Comparison of ENCODE assay signal across 12 cellular contexts in the genomic region with DNA sequence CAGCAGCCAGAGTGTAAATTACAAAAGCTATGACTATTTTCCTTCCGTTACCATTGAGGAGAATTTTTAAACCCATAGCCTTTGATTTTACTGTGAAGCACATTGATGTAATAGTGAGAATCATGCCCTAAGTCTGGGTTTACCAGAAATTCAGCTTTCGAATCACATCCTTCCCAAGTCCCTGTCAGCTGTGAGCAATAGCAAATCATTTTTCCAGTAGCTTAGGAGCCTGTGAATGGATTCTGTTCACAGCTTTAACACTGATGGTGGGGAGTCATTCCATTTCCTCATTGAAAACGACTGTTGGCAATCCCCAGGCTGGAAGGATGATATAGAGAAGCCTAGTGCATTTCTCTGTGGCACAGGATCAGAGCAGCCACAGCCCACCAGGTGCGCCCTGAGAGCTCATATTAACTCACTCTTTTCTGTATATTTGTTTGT.
DNase-seq lines count a peak whose midpoint lies in the region; ATAC-seq and TF ChIP-seq lines count a peak whose summit lies in the region.
"Had no signal": no experiment of that assay in that cellular context is flagged by ENCODE, and none has a peak within 500 bp of the region (broad histone marks: within the 10 kb centered on the region; RNA-seq: fewer than 3 reads in every experiment).

No MANE protein-coding gene starts in this region.

- H3K27ac Mint-ChIP-seq in activated CD4-positive, alpha-beta memory T cell treated with anti-CD3 and anti-CD28 coated beads, Interleukin-2, amount 10 ng/mL, durations not matched to agents 7 days and 5 days: peak overlapping the region; percentile 44
- no peak overlapping the region for H3K27ac Mint-ChIP-seq in CD8-positive, alpha-beta T cell

- ATAC-seq in HG02759 (IDR thresholded peaks at IDR 0.05; ENCODE audit: unreplicated experiment) (peak; percentile 41), GM21528 (IDR thresholded peaks at IDR 0.05; ENCODE audit: low FRiP score, unreplicated experiment) (no peak)
- no peak for ATAC-seq in CD8-positive, alpha-beta T cell

- peaks cover 48% of the 10 kb centered on the region for H3K4me1 Mint-ChIP-seq in activated CD4-positive, alpha-beta memory T cell treated with anti-CD3 and anti-CD28 coated beads, Interleukin-2, amount 10 ng/mL, durations not matched to agents 7 days and 5 days
- H3K4me1 Mint-ChIP-seq in CD8-positive, alpha-beta T cell (ENCODE audit: low read depth): peaks cover 4% of the 10 kb centered on the region

- DNase-seq in activated CD4-positive, alpha-beta T cell treated with anti-CD3 and anti-CD28 coated beads for 48 hours: peak; percentile 62
- DNase-seq in activated CD4-positive, alpha-beta T cell treated with anti-CD3 and anti-CD28 coated beads, Interleukin-2, amount 50 U/mL, for 4 hours: no peak
- peak; percentile 22 for DNase-seq in activated CD4-positive, alpha-beta memory T cell treated with anti-CD3 and anti-CD28 coated beads, Interleukin-2, amount 10 ng/mL, durations not matched to agents 7 days and 5 days
- DNase-seq in stimulated activated CD4-positive, alpha-beta T cell treated with anti-CD3 and anti-CD28 coated beads, Interleukin-4, amount 100 ng/mL, for 48 hours (ENCODE audit: low read depth in 2 of 2): peak; percentile 12 to 36
- DNase-seq in lower leg skin (ENCODE audit: low spot score in 2 of 2): no peak
- DNase-seq in CD8-positive, alpha-beta T cell: no peak
- DNase-seq: activated gamma-delta T cell treated with Interleukin-2 at 50 U/mL for 16 hours, hippocampal formation, NCI-H524 treated with DMSO at 0.1 percent for 48 hours had no signal

- H3K4me3 ChIP-seq in lower leg skin (ENCODE audit: low read depth, poor library complexity, severe bottlenecking): no peak overlapping the region
- H3K4me3 ChIP-seq in CD8-positive, alpha-beta T cell (ENCODE audit: low read depth, low read length): no peak overlapping the region
- H3K4me3 ChIP-seq: suprapubic skin had no signal

- CTCF ChIA-PET in activated CD4-positive, alpha-beta memory T cell treated with anti-CD3 and anti-CD28 coated beads, Interleukin-2, amount 10 ng/mL, durations not matched to agents 7 days and 5 days (lab: Charles Lee): interaction anchor here (0.9 to 1.0 kb wide), 3 partner anchors 13 to 106 kb away, joined by 3 to 4 read pairs (median 3); partner anchors contain the start of gene PIGC
- CTCF ChIA-PET in CD8-positive, alpha-beta T cell (lab: Charles Lee): interaction anchor here (1.5 kb wide), 1 partner anchor 9 kb away, joined by 3 read pairs; no protein-coding TSS in a partner anchor

- H3K9me3 Mint-ChIP-seq in activated CD4-positive, alpha-beta memory T cell treated with anti-CD3 and anti-CD28 coated beads, Interleukin-2, amount 10 ng/mL, durations not matched to agents 7 days and 5 days: peaks cover 3% of the 10 kb centered on the region
- no peaks in the 10 kb centered on the region for H3K9me3 Mint-ChIP-seq in CD8-positive, alpha-beta T cell

- 74 to 77% methylated on average over 4 of the region's 4 CpGs for WGBS in lower leg skin, 2 donors

- H3K36me3 ChIP-seq in CD8-positive, alpha-beta T cell (ENCODE audit: insufficient read depth, low read length): no peaks in the 10 kb centered on the region
- H3K36me3 ChIP-seq: suprapubic skin had no signal

- intact Hi-C loops in lower leg skin (cut with DNase I; ENCODE audit: low total_unique reads): no loop called here
- intact Hi-C loops in CD8-positive, alpha-beta T cell (cut with DNase I, micrococcal nuclease): no loop called here

- H3K4me1 ChIP-seq in CD8-positive, alpha-beta T cell (ENCODE audit: insufficient read depth, low read length): no peaks in the 10 kb centered on the region

- no peaks in the 10 kb centered on the region for H3K36me3 Mint-ChIP-seq in activated CD4-positive, alpha-beta memory T cell treated with anti-CD3 and anti-CD28 coated beads, Interleukin-2, amount 10 ng/mL, durations not matched to agents 7 days and 5 days (ENCODE audit: low read depth)
- H3K36me3 Mint-ChIP-seq in CD8-positive, alpha-beta T cell: no peaks in the 10 kb centered on the region

- H3K27me3 ChIP-seq in CD8-positive, alpha-beta T cell (ENCODE audit: insufficient read depth, low read length): no peaks in the 10 kb centered on the region
- H3K27me3 ChIP-seq: suprapubic skin had no signal

- H3K4me3 Mint-ChIP-seq in activated CD4-positive, alpha-beta memory T cell treated with anti-CD3 and anti-CD28 coated beads, Interleukin-2, amount 10 ng/mL, durations not matched to agents 7 days and 5 days: no peak overlapping the region
- H3K4me3 Mint-ChIP-seq in CD8-positive, alpha-beta T cell: no peak overlapping the region

- H3K9me3 ChIP-seq in CD8-positive, alpha-beta T cell (ENCODE audit: low read length): no peaks in the 10 kb centered on the region
- H3K9me3 ChIP-seq: suprapubic skin had no signal

- H3K27ac ChIP-seq in CD8-positive, alpha-beta T cell (ENCODE audit: low read depth, low read length): no peak overlapping the region
- H3K27ac ChIP-seq: suprapubic skin had no signal

- no peaks in the 10 kb centered on the region for H3K27me3 Mint-ChIP-seq in activated CD4-positive, alpha-beta memory T cell treated with anti-CD3 and anti-CD28 coated beads, Interleukin-2, amount 10 ng/mL, durations not matched to agents 7 days and 5 days
- no peaks in the 10 kb centered on the region for H3K27me3 Mint-ChIP-seq in CD8-positive, alpha-beta T cell (ENCODE audit: low read depth)

- no peak for TF ChIP-seq POLR2A in lower leg skin (IDR thresholded peaks at IDR 0.05)

- POLR2A ChIA-PET in activated CD4-positive, alpha-beta memory T cell treated with anti-CD3 and anti-CD28 coated beads, Interleukin-2, amount 10 ng/mL, durations not matched to agents 7 days and 5 days (lab: Charles Lee): interaction anchor here (1.4 to 1.9 kb wide), 2 partner anchors 21 to 69 kb away, joined by 4 read pairs; no protein-coding TSS in a partner anchor
- POLR2A ChIA-PET in CD8-positive, alpha-beta T cell (lab: Charles Lee): interaction anchor here (0.9 to 1.0 kb wide), 2 partner anchors 27 to 48 kb away, joined by 3 read pairs; no protein-coding TSS in a partner anchor

- no peak for TF ChIP-seq CTCF in lower leg skin (IDR thresholded peaks at IDR 0.05)
- TF ChIP-seq CTCF in CD8-positive, alpha-beta T cell (IDR thresholded peaks at IDR 0.05): no peak

Comparison
In these comparisons a context has a peak if more than half of its experiments do, and no peak if none do; other contexts are left out.
1. DNase-seq: peak in activated CD4-positive, alpha-beta T cell treated with anti-CD3 and anti-CD28 coated beads for 48 hours (single experiment), activated CD4-positive, alpha-beta memory T cell treated with anti-CD3 and anti-CD28 coated beads, Interleukin-2, amount 10 ng/mL, durations not matched to agents 7 days and 5 days (single experiment) and stimulated activated CD4-positive, alpha-beta T cell treated with anti-CD3 and anti-CD28 coated beads, Interleukin-4, amount 100 ng/mL, for 48 hours (2 of 2); none in activated CD4-positive, alpha-beta T cell treated with anti-CD3 and anti-CD28 coated beads, Interleukin-2, amount 50 U/mL, for 4 hours (0 of 2), lower leg skin (0 of 2) and CD8-positive, alpha-beta T cell (0 of 7).